1 cellular context compared by ENCODE assay signal in the genomic region with DNA sequence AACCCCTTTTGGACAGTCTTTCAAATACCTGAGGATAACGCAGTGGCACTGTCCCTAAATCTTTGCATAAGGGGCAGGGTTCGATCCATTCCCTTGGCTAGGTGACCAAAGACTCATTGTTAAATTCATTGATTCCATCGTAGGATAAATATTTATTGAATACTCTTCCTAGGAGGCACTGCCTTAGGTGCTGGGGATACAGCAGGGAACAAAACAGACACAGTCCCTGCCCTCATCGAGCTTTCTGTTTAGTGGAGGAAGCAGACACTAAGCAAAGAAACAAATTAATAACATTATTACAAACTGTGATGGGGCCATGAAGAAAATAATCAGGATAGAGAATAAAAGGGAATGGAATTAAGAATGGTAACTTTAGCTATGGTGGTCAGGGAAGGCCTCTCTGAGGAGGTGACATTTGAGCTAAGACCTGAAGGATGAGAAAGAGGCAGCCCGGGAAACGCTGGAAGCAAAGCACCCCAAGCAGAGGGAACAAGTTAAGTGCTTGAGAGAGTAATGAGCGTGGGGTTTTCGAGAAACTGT.
TF ChIP-seq lines count a peak whose summit lies in the region.

No MANE protein-coding gene starts in this region.

TF ChIP-seq in HCT116, 20 proteins besides CTCF, POLR2A, EP300 and RAD21:
- TF ChIP-seq, protein P1, sequence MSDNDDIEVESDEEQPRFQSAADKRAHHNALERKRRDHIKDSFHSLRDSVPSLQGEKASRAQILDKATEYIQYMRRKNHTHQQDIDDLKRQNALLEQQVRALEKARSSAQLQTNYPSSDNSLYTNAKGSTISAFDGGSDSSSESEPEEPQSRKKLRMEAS (IDR thresholded peaks at IDR 0.05) = no peak
- TF ChIP-seq JUND (IDR thresholded peaks at IDR 0.05) (no peak), YY1 (IDR thresholded peaks at IDR 0.05; ENCODE audit: extremely low read depth, insufficient replicate concordance, low read depth, low read length) (no peak), ZNF274 (IDR thresholded peaks at IDR 0.05; ENCODE audit: low read depth, low read length) (no peak), ELF1 (IDR thresholded peaks at IDR 0.05; ENCODE audit: borderline replicate concordance, low read depth) (no peak), ZFX (IDR thresholded peaks at IDR 0.05) (no peak), EGR1 (IDR thresholded peaks at IDR 0.05; ENCODE audit: low read depth) (no peak), SIN3A (IDR thresholded peaks at IDR 0.05; ENCODE audit: low read depth) (no peak), POLR2AphosphoS5 (IDR thresholded peaks at IDR 0.05; ENCODE audit: low read depth, low read length) (no peak), CBX3 (IDR thresholded peaks at IDR 0.05; ENCODE audit: low read depth) (no peak), TCF7L2 (IDR thresholded peaks at IDR 0.05; ENCODE audit: borderline replicate concordance, extremely low read depth, insufficient read depth, insufficient read length) (no peak), SRF (IDR thresholded peaks at IDR 0.05; ENCODE audit: low read depth) (no peak), CEBPB (IDR thresholded peaks at IDR 0.05; ENCODE audit: low read depth) (no peak), SP1 (IDR thresholded peaks at IDR 0.05; ENCODE audit: low read depth) (no peak)
- TF ChIP-seq, protein P2, sequence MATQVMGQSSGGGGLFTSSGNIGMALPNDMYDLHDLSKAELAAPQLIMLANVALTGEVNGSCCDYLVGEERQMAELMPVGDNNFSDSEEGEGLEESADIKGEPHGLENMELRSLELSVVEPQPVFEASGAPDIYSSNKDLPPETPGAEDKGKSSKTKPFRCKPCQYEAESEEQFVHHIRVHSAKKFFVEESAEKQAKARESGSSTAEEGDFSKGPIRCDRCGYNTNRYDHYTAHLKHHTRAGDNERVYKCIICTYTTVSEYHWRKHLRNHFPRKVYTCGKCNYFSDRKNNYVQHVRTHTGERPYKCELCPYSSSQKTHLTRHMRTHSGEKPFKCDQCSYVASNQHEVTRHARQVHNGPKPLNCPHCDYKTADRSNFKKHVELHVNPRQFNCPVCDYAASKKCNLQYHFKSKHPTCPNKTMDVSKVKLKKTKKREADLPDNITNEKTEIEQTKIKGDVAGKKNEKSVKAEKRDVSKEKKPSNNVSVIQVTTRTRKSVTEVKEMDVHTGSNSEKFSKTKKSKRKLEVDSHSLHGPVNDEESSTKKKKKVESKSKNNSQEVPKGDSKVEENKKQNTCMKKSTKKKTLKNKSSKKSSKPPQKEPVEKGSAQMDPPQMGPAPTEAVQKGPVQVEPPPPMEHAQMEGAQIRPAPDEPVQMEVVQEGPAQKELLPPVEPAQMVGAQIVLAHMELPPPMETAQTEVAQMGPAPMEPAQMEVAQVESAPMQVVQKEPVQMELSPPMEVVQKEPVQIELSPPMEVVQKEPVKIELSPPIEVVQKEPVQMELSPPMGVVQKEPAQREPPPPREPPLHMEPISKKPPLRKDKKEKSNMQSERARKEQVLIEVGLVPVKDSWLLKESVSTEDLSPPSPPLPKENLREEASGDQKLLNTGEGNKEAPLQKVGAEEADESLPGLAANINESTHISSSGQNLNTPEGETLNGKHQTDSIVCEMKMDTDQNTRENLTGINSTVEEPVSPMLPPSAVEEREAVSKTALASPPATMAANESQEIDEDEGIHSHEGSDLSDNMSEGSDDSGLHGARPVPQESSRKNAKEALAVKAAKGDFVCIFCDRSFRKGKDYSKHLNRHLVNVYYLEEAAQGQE (IDR thresholded peaks at IDR 0.05; ENCODE audit: low read depth) = no peak
TF ChIP-seq in HCT116: peak in this region for 0.
